7 cellular contexts compared by ENCODE assay signal in the genomic region with DNA sequence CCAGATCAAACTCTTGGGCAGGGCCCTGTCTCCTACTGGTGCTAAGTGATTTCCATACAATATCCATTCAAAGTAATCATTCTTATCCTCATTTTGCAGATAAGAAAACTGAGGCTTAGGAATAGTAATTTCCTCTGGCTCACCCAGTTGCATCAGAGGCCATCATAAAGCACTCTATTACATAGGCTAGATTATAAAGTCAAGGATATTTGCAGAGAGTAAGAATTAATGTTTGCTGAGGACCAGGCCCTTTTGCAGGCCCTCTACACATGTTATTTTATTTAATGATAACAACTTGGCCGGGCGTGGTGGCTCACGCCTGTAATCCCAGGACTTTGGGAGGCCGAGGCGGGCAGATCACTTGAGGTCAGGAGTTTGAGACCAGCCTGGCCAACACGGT.
"Had no signal": no experiment of that assay in that cellular context is flagged by ENCODE, and none has a peak within 500 bp of the region (broad histone marks: within the 10 kb centered on the region; RNA-seq: fewer than 3 reads in every experiment).

No MANE protein-coding gene starts in this region.

- H3K4me3 Mint-ChIP-seq: GM23338, H9 had no signal

- ATAC-seq: GM23338 had no signal

- H3K9me3 Mint-ChIP-seq: GM23338 had no signal

- H3K4me3 ChIP-seq: GM23338 had no signal

- FAIRE-seq: H1, H54, HTR-8/SVneo had no signal

- H3K27ac Mint-ChIP-seq: GM23338, H9 had no signal

- DNase-seq: H9, HCEC 1CT, IMR-90 had no signal

- H3K4me2 ChIP-seq: GM23338 had no signal

- H3K4me1 Mint-ChIP-seq: GM23338, H9 had no signal
